Comparison of ENCODE assay signal across 11 cellular contexts in genomic region chr14:40164083-40164482, GRCh38.
"Had no signal": no experiment of that assay in that cellular context is flagged by ENCODE, and none has a peak within 500 bp of the region (broad histone marks: within the 10 kb centered on the region; RNA-seq: fewer than 3 reads in every experiment).

No MANE protein-coding gene starts in this region.

- DNase-seq: activated T-cell treated with anti-CD3 and anti-CD28 coated beads, Interleukin-2, amount 50 U/mL, for 1 hour; amniotic stem cell; lower lobe of right lung; midbrain; naive B cell; small intestine; T-helper 17 cell; thyroid gland had no signal

- H3K27me3 Mint-ChIP-seq: naive B cell, T-helper 17 cell had no signal

- H3K27me3 ChIP-seq: gastroesophageal sphincter, right atrium auricular region, thyroid gland had no signal

- H3K9me3 ChIP-seq: lower lobe of right lung, right atrium auricular region, thyroid gland had no signal

- H3K4me3 ChIP-seq: gastroesophageal sphincter, lower lobe of right lung, right atrium auricular region, thyroid gland had no signal

- H3K4me1 ChIP-seq: gastroesophageal sphincter, lower lobe of right lung, right atrium auricular region, thyroid gland had no signal

- H3K27ac Mint-ChIP-seq: activated naive CD4-positive, alpha-beta T cell treated with anti-CD3 and anti-CD28 coated beads, Interleukin-2, amount 50 U/mL, for 72 hours; naive B cell; T-helper 17 cell had no signal

- H3K36me3 ChIP-seq: gastroesophageal sphincter, lower lobe of right lung, right atrium auricular region, thyroid gland had no signal

- H3K4me3 Mint-ChIP-seq: naive B cell, T-helper 17 cell had no signal

- H3K4me1 Mint-ChIP-seq: naive B cell, T-helper 17 cell had no signal
